Comparison of ENCODE assay signal across 27 cellular contexts in the genomic region with DNA sequence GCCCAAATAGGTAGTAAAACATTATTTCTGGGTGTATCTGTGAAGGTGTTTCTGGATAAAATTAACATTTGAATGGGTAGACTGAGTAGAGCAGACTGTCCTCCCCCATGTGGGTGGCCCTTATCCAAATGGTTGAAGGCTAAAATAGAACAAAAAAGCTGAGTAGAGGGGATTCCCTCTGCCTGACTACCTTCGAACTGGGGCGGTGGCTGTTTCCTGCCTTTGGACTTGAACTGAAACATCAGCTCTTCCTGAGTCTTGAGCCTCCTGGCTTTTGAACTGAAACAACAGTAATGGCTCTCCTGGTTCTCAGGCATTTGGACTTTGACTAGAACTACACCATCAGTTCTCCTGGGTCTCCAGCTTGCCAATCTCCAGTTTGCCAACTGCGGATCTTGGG. TPM values are rescaled to one million over a fixed set of nuclear protein-coding genes. Genes with fewer than 3 reads are reported as not detected.
"Had no signal": no experiment of that assay in that cellular context is flagged by ENCODE, and none has a peak within 500 bp of the region (broad histone marks: within the 10 kb centered on the region; RNA-seq: fewer than 3 reads in every experiment).

No MANE protein-coding gene starts in this region.

- DNase-seq: activated B cell treated with CpG ODN at 0.5 μM for 24 hours; activated CD4-positive, alpha-beta T cell treated with anti-CD3 and anti-CD28 coated beads for 36 hours; activated CD4-positive, alpha-beta T cell treated with anti-CD3 and anti-CD28 coated beads, Interleukin-2, amount 50 U/mL, for 4 hours; activated naive CD4-positive, alpha-beta T cell; activated naive CD8-positive, alpha-beta T cell treated with anti-CD3 and anti-CD28 coated beads for 36 hours; activated T-cell treated with anti-CD3 and anti-CD28 coated beads for 4 hours; activated T-cell treated with anti-CD3 and anti-CD28 coated beads, Interleukin-2, amount 50 U/mL, for 72 hours; adrenal gland; aorta; cortex of kidney; head of caudate nucleus; hippocampal formation; immature natural killer cell; kidney glomerular epithelial cell; left lung; mucosa of descending colon; posterior cingulate gyrus; right cardiac atrium; spleen; stimulated activated naive CD4-positive, alpha-beta T cell; T-helper 17 cell; T1000 had no signal

- H3K27me3 ChIP-seq: tibial nerve had no signal

- H3K27ac ChIP-seq: adrenal gland, left lung, spleen, tibial nerve had no signal

- H3K4me3 ChIP-seq: adrenal gland, left lung, lung, mucosa of descending colon, spleen, tibial nerve had no signal

- H3K36me3 Mint-ChIP-seq: brain had no signal

- ATAC-seq: activated CD4-positive, alpha-beta T cell treated with anti-CD3 and anti-CD28 coated beads for 36 hours; activated T-cell treated with anti-CD3 and anti-CD28 coated beads, Interleukin-2, amount 50 U/mL, for 72 hours; esophagus mucosa; left lung; mucosa of descending colon; natural killer cell treated with Interleukin-12 subunit alpha and Interleukin-12 subunit beta and Interleukin-15 and Interleukin-18, amount 100 ng/mL, for 72 hours; right cardiac atrium; T-helper 17 cell had no signal

- H3K36me3 ChIP-seq: adrenal gland, left lung, spleen, tibial nerve had no signal

- H3K9me3 Mint-ChIP-seq: activated B cell treated with CpG ODN at 0.5 μM for 24 hours; brain; immature natural killer cell; natural killer cell treated with Interleukin-12 subunit alpha and Interleukin-12 subunit beta and Interleukin-15 and Interleukin-18, amount 100 ng/mL, for 72 hours had no signal

- H3K9me3 ChIP-seq: adrenal gland, left lung, mucosa of descending colon, spleen, tibial nerve had no signal

- H3K4me3 Mint-ChIP-seq: activated B cell treated with CpG ODN at 0.5 μM for 24 hours; activated CD4-positive, alpha-beta T cell treated with anti-CD3 and anti-CD28 coated beads for 36 hours; activated naive CD8-positive, alpha-beta T cell treated with anti-CD3 and anti-CD28 coated beads for 36 hours; activated T-cell treated with anti-CD3 and anti-CD28 coated beads, Interleukin-2, amount 50 U/mL, for 72 hours; brain; immature natural killer cell; natural killer cell treated with Interleukin-12 subunit alpha and Interleukin-12 subunit beta and Interleukin-15 and Interleukin-18, amount 100 ng/mL, for 72 hours; T-helper 17 cell had no signal

- H3K27me3 Mint-ChIP-seq: T-helper 17 cell had no signal

- H3K27ac Mint-ChIP-seq: activated CD4-positive, alpha-beta T cell treated with anti-CD3 and anti-CD28 coated beads for 36 hours; activated naive CD8-positive, alpha-beta T cell treated with anti-CD3 and anti-CD28 coated beads for 36 hours; activated T-cell treated with anti-CD3 and anti-CD28 coated beads, Interleukin-2, amount 50 U/mL, for 72 hours; brain; immature natural killer cell; natural killer cell treated with Interleukin-12 subunit alpha and Interleukin-12 subunit beta and Interleukin-15 and Interleukin-18, amount 100 ng/mL, for 72 hours; T-helper 17 cell had no signal

RNA-seq across cellular contexts. Expression of a gene that starts 4.4 kb away (rescaled TPM):
- total RNA-seq: activated B cell treated with CpG ODN at 0.5 μM for 24 hours, T-helper 17 cell had no signal
